Comparison of ENCODE assay signal across 18 cellular contexts in the genomic region with DNA sequence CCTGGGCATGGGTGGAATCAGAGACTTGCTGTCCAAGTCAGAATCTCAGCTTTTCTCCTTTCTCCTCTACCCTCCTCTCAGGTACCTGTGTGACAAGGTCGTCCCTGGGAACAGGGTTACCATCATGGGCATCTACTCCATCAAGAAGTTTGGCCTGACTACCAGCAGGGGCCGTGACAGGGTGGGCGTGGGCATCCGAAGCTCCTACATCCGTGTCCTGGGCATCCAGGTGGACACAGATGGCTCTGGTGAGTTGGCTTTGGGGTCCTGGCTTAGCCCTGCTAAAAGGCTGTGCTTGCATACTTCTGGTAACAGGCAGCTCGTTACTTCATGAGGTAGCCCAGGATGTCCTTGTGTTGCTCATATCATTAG. TPM values are rescaled to one million over a fixed set of nuclear protein-coding genes. Genes with fewer than 3 reads are reported as not detected.
DNase-seq lines count a peak whose midpoint lies in the region; ATAC-seq lines count a peak whose summit lies in the region.
"Had no signal": no experiment of that assay in that cellular context is flagged by ENCODE, and none has a peak within 500 bp of the region (broad histone marks: within the 10 kb centered on the region; RNA-seq: fewer than 3 reads in every experiment).

No MANE protein-coding gene starts in this region.

- ATAC-seq in HG03520 (IDR thresholded peaks at IDR 0.05; ENCODE audit: unreplicated experiment): peak; percentile 5
- ATAC-seq: GM23338, K562 had no signal

- H3K4me1 ChIP-seq in duodenal mucosa (ENCODE audit: control insufficient read depth in 1 of 2, insufficient read depth in 2 of 2, low read length in 2 of 2) (peaks cover 4 to 11% of the 10 kb centered on the region in 2 donors), thymus (ENCODE audit: control insufficient read depth, insufficient read depth, low read length) (no peaks in the 10 kb centered on the region)
- H3K4me1 ChIP-seq: pancreas, SJSA1, stomach had no signal

- H3K9me3 Mint-ChIP-seq in T-helper 1 cell treated with Interleukin-12 subunit alpha and Interleukin-12 subunit beta and Interleukin-4 antibody, amounts not matched to agents 30 μg/mL and 1 μg/mL, for 36 hours: no peaks in the 10 kb centered on the region
- H3K9me3 Mint-ChIP-seq: activated CD4-positive, alpha-beta memory T cell treated with anti-CD3 and anti-CD28 coated beads, Interleukin-2, amount 10 ng/mL, durations not matched to agents 7 days and 5 days; activated T-helper 17 cell treated with anti-CD3 and anti-CD28 coated beads, Interleukin-2, amount 50 U/mL, for 72 hours; CD4-positive, alpha-beta memory T cell; GM23338 had no signal

- H3K4me3 Mint-ChIP-seq in T-helper 1 cell treated with Interleukin-12 subunit alpha and Interleukin-12 subunit beta and Interleukin-4 antibody, amounts not matched to agents 30 μg/mL and 1 μg/mL, for 36 hours: no peak overlapping the region
- H3K4me3 Mint-ChIP-seq: activated CD4-positive, alpha-beta memory T cell treated with anti-CD3 and anti-CD28 coated beads, Interleukin-2, amount 10 ng/mL, durations not matched to agents 7 days and 5 days; activated T-helper 17 cell treated with anti-CD3 and anti-CD28 coated beads, Interleukin-2, amount 50 U/mL, for 72 hours; CD4-positive, alpha-beta memory T cell; GM23338 had no signal

- peak overlapping the region; percentile 66 for H3K27ac Mint-ChIP-seq in T-helper 1 cell treated with Interleukin-12 subunit alpha and Interleukin-12 subunit beta and Interleukin-4 antibody, amounts not matched to agents 30 μg/mL and 1 μg/mL, for 36 hours
- H3K27ac Mint-ChIP-seq: activated CD4-positive, alpha-beta memory T cell treated with anti-CD3 and anti-CD28 coated beads, Interleukin-2, amount 10 ng/mL, durations not matched to agents 7 days and 5 days; activated T-helper 17 cell treated with anti-CD3 and anti-CD28 coated beads, Interleukin-2, amount 50 U/mL, for 72 hours had no signal

- no peak overlapping the region for H3K9ac ChIP-seq in duodenal mucosa (ENCODE audit: low read depth in 1 of 2, low read length in 2 of 2)

- peak overlapping the region; percentile 11 for H3K27ac ChIP-seq in duodenal mucosa (ENCODE audit: low read depth, low read length)
- H3K27ac ChIP-seq in thymus (ENCODE audit: low read depth): peak overlapping the region; percentile 21
- H3K27ac ChIP-seq: 22Rv1, SJSA1 had no signal

- H3K4me3 ChIP-seq in duodenal mucosa (ENCODE audit: low read depth in 1 of 2, low read length in 2 of 2): peak overlapping the region in 1 of 2 donors; percentile 5
- H3K4me3 ChIP-seq in thymus (ENCODE audit: low read length): no peak overlapping the region
- H3K4me3 ChIP-seq: GM23338, K562, pancreas, SJSA1, stomach had no signal

- peaks cover 27 to 90% of the 10 kb centered on the region in 2 donors for H3K36me3 ChIP-seq in duodenal mucosa (ENCODE audit: control insufficient read depth in 1 of 2, insufficient read depth in 2 of 2, low read length in 2 of 2)
- H3K36me3 ChIP-seq in thymus (ENCODE audit: control insufficient read depth, insufficient read depth): peaks cover 84% of the 10 kb centered on the region

- peaks cover 47% of the 10 kb centered on the region for H3K36me3 Mint-ChIP-seq in T-helper 1 cell treated with Interleukin-12 subunit alpha and Interleukin-12 subunit beta and Interleukin-4 antibody, amounts not matched to agents 30 μg/mL and 1 μg/mL, for 36 hours (ENCODE audit: low read depth)

- WGBS in thymus: 97% methylated on average over 6 of the region's 6 CpGs

- peaks cover 23% of the 10 kb centered on the region for H3K4me1 Mint-ChIP-seq in T-helper 1 cell treated with Interleukin-12 subunit alpha and Interleukin-12 subunit beta and Interleukin-4 antibody, amounts not matched to agents 30 μg/mL and 1 μg/mL, for 36 hours (ENCODE audit: low read depth)
- H3K4me1 Mint-ChIP-seq: activated T-helper 17 cell treated with anti-CD3 and anti-CD28 coated beads, Interleukin-2, amount 50 U/mL, for 72 hours; GM23338 had no signal

- H3K9me3 ChIP-seq in duodenal mucosa (ENCODE audit: control insufficient read depth in 1 of 2, low read length in 2 of 2) (no peaks in the 10 kb centered on the region), thymus (ENCODE audit: control insufficient read depth) (no peaks in the 10 kb centered on the region)
- H3K9me3 ChIP-seq: pancreas, SJSA1, stomach had no signal

- no peaks in the 10 kb centered on the region for H3K27me3 Mint-ChIP-seq in T-helper 1 cell treated with Interleukin-12 subunit alpha and Interleukin-12 subunit beta and Interleukin-4 antibody, amounts not matched to agents 30 μg/mL and 1 μg/mL, for 36 hours (ENCODE audit: low read depth)
- H3K27me3 Mint-ChIP-seq: activated CD4-positive, alpha-beta memory T cell treated with anti-CD3 and anti-CD28 coated beads, Interleukin-2, amount 10 ng/mL, durations not matched to agents 7 days and 5 days; activated T-helper 17 cell treated with anti-CD3 and anti-CD28 coated beads, Interleukin-2, amount 50 U/mL, for 72 hours; CD4-positive, alpha-beta memory T cell had no signal

- DNase-seq in T-helper 1 cell (no peak), hippocampal formation (lab: John Stamatoyannopoulos, UW) (no peak), NCI-H1417 (lab: John Stamatoyannopoulos, UW) (no peak), occipital lobe (lab: John Stamatoyannopoulos, UW) (no peak)
- DNase-seq: activated CD4-positive, alpha-beta memory T cell treated with anti-CD3 and anti-CD28 coated beads, Interleukin-2, amount 10 ng/mL, durations not matched to agents 7 days and 5 days; CD4-positive, alpha-beta memory T cell; NCI-H1105 treated with DMSO at 0.1 percent for 48 hours; stomach had no signal

- H3K27me3 ChIP-seq in duodenal mucosa (ENCODE audit: control insufficient read depth in 1 of 2, insufficient read depth in 2 of 2, low read length in 2 of 2): no peaks in the 10 kb centered on the region
- H3K27me3 ChIP-seq in thymus (ENCODE audit: control insufficient read depth, insufficient read depth): no peaks in the 10 kb centered on the region
- H3K27me3 ChIP-seq: pancreas, SJSA1, stomach had no signal

RNA-seq across cellular contexts. Expression of gene MCM5, which starts 10.7 kb away (rescaled TPM):
- polyA plus RNA-seq in thymus: 27.1 TPM
- 11.9 TPM for total RNA-seq in occipital lobe

RNA-seq across cellular contexts. Expression of gene HMOX1, which starts 29.8 kb away (rescaled TPM):
- polyA plus RNA-seq in thymus: 119 TPM
- 1.9 TPM for total RNA-seq in occipital lobe
- total RNA-seq: K562 had no signal
- polyA plus RNA-seq: K562 had no signal
